Comparison of ENCODE assay signal across 1 cellular context in genomic region chr13:110413311-110414040, GRCh38.
TF ChIP-seq lines count a peak whose summit lies in the region.

No MANE protein-coding gene starts in this region.

TF ChIP-seq in IMR-90, 13 proteins besides CTCF, POLR2A, EP300 and RAD21 (continued from another document):
- no peak for TF ChIP-seq CEBPB (IDR thresholded peaks at IDR 0.05; ENCODE audit: low read depth, low read length)
- TF ChIP-seq USF2 (IDR thresholded peaks at IDR 0.05; ENCODE audit: low read depth, low read length): no peak
